1 cellular context compared by ENCODE assay signal in the genomic region with DNA sequence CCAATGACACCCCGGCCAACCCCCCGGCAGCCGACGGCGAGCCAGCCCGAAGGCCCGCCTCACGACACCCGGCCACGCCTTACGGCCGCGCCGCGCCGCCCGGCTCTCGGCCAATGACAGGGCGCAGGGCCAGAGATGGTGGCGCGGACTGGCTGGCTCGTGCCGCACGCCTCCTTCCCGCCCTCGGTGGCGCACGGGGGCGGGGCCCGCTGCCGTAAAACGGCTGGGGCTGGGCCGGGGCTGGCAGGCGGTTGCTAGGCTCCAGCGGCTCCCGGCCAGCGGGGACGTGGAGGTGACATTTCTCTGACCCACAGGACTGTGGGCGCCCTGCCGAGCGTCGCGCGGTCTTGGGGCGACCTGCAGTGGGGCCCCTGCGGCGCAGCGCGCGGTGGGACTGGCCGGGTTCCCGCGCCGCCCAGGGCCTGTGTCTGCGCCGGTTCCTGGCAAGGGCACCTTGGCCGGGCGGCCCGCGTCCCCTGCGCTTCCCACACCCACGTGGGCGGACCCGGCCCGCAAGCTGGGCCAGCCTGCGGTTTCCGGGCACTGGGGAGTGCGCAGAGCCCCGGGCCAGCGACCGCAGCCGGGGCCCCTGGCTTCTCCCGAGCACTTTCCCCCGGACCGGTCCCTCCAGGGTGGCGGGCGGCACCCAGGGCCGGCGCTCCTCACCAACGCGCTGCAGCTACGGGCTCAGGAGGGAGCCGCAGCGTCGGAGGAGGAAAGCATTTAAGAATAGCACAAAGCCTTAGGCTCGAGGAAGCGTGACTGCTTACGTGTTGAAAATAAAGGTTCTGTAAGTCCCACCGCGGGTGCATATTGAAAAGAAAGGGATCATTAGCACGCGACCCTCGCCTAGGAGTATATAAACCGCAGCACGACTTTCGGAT.
A peak's percentile ranks its signal among the peaks of the same experiment; 100 is the strongest.
TF ChIP-seq lines count a peak whose summit lies in the region.

Gene MPC1, minus strand, starts transcription at position 8 of the 884 bp plus-strand sequence. CDS start 64 bp downstream, outside the sequence.

TF ChIP-seq in HepG2, 621 proteins besides CTCF, POLR2A, EP300 and RAD21 (continued from another document and continues in another):
- TF ChIP-seq ZBTB40 (IDR thresholded peaks at IDR 0.05): no peak
- TF ChIP-seq ZBTB40 (CRISPR knock-in tag; IDR thresholded peaks at IDR 0.05): peak; percentile 81
- TF ChIP-seq HMG20B (CRISPR knock-in tag; conservative IDR thresholded peaks at IDR 0.05): no peak
- TF ChIP-seq MXD3 (CRISPR knock-in tag; IDR thresholded peaks at IDR 0.05): peak; percentile 91; the same call in 1 of the 2 replicates
- no peak; the same call in 1 of the 2 replicates for TF ChIP-seq NRL (CRISPR knock-in tag; IDR thresholded peaks at IDR 0.05; ENCODE audit: borderline replicate concordance)
- no peak; the same call in 1 of the 2 replicates for TF ChIP-seq STAG1 (CRISPR knock-in tag; IDR thresholded peaks at IDR 0.05)
- TF ChIP-seq ZNF253 (CRISPR knock-in tag; IDR thresholded peaks at IDR 0.05; ENCODE audit: borderline replicate concordance): peak; percentile 73; the same call in 1 of the 2 replicates
- no peak for TF ChIP-seq ATF1 (CRISPR knock-in tag; IDR thresholded peaks at IDR 0.05)
- no peak for TF ChIP-seq PPARG (CRISPR knock-in tag; conservative IDR thresholded peaks at IDR 0.05)
- peak; percentile 77 for TF ChIP-seq ZNF761 (CRISPR knock-in tag; conservative IDR thresholded peaks at IDR 0.05)
- TF ChIP-seq ARID2 (CRISPR knock-in tag; IDR thresholded peaks at IDR 0.05; ENCODE audit: borderline replicate concordance): no peak; the same call in 1 of the 2 replicates
- peak; percentile 85 for TF ChIP-seq PHF21A (CRISPR knock-in tag; IDR thresholded peaks at IDR 0.05)
- peak; percentile 90; the same call in 1 of the 2 replicates for TF ChIP-seq ZNF598 (CRISPR knock-in tag; IDR thresholded peaks at IDR 0.05; ENCODE audit: borderline replicate concordance)
- TF ChIP-seq ZNF101 (CRISPR knock-in tag; IDR thresholded peaks at IDR 0.05; ENCODE audit: borderline replicate concordance, low read depth): no peak
- TF ChIP-seq ISX (CRISPR knock-in tag; conservative IDR thresholded peaks at IDR 0.05): peak; percentile 19; the same call in 1 of the 2 replicates
- no peak for TF ChIP-seq ZBTB42 (CRISPR knock-in tag; IDR thresholded peaks at IDR 0.05)
- TF ChIP-seq POLR2AphosphoS2 (IDR thresholded peaks at IDR 0.05; ENCODE audit: low read depth, low read length): peak; percentile 65; the same call in 1 of the 2 replicates
- TF ChIP-seq ZNF512B (CRISPR knock-in tag; IDR thresholded peaks at IDR 0.05; ENCODE audit: borderline replicate concordance): no peak
- TF ChIP-seq RORA (CRISPR knock-in tag; IDR thresholded peaks at IDR 0.05): no peak
- peak; percentile 95 for TF ChIP-seq MXI1 (IDR thresholded peaks at IDR 0.05; ENCODE audit: borderline replicate concordance, low read depth, low read length)
- TF ChIP-seq KAT7 (CRISPR knock-in tag; IDR thresholded peaks at IDR 0.05; ENCODE audit: borderline replicate concordance): peak; percentile 27; the same call in 1 of the 2 replicates
- TF ChIP-seq ZNF3 (CRISPR knock-in tag; IDR thresholded peaks at IDR 0.05): no peak
- TF ChIP-seq, protein P1, sequence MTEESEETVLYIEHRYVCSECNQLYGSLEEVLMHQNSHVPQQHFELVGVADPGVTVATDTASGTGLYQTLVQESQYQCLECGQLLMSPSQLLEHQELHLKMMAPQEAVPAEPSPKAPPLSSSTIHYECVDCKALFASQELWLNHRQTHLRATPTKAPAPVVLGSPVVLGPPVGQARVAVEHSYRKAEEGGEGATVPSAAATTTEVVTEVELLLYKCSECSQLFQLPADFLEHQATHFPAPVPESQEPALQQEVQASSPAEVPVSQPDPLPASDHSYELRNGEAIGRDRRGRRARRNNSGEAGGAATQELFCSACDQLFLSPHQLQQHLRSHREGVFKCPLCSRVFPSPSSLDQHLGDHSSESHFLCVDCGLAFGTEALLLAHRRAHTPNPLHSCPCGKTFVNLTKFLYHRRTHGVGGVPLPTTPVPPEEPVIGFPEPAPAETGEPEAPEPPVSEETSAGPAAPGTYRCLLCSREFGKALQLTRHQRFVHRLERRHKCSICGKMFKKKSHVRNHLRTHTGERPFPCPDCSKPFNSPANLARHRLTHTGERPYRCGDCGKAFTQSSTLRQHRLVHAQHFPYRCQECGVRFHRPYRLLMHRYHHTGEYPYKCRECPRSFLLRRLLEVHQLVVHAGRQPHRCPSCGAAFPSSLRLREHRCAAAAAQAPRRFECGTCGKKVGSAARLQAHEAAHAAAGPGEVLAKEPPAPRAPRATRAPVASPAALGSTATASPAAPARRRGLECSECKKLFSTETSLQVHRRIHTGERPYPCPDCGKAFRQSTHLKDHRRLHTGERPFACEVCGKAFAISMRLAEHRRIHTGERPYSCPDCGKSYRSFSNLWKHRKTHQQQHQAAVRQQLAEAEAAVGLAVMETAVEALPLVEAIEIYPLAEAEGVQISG (CRISPR knock-in tag; IDR thresholded peaks at IDR 0.05): peak; percentile 91
- 0 out of 2 replicates have a peak, but pooled peaks have one; percentile 19 for TF ChIP-seq ZNF367 (CRISPR knock-in tag; IDR thresholded peaks at IDR 0.05; ENCODE audit: borderline replicate concordance)
- TF ChIP-seq, protein P2, sequence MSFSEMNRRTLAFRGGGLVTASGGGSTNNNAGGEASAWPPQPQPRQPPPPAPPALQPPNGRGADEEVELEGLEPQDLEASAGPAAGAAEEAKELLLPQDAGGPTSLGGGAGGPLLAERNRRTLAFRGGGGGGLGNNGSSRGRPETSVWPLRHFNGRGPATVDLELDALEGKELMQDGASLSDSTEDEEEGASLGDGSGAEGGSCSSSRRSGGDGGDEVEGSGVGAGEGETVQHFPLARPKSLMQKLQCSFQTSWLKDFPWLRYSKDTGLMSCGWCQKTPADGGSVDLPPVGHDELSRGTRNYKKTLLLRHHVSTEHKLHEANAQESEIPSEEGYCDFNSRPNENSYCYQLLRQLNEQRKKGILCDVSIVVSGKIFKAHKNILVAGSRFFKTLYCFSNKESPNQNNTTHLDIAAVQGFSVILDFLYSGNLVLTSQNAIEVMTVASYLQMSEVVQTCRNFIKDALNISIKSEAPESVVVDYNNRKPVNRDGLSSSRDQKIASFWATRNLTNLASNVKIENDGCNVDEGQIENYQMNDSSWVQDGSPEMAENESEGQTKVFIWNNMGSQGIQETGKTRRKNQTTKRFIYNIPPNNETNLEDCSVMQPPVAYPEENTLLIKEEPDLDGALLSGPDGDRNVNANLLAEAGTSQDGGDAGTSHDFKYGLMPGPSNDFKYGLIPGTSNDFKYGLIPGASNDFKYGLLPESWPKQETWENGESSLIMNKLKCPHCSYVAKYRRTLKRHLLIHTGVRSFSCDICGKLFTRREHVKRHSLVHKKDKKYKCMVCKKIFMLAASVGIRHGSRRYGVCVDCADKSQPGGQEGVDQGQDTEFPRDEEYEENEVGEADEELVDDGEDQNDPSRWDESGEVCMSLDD (CRISPR knock-in tag; IDR thresholded peaks at IDR 0.05; ENCODE audit: borderline replicate concordance): peak; percentile 86; the same call in 1 of the 2 replicates
- TF ChIP-seq ATF4 (CRISPR knock-in tag; IDR thresholded peaks at IDR 0.05): peak in 1 of 2 experiments; percentile 66; a peak in 1 of 4 replicates
- TF ChIP-seq ZNF317 (CRISPR knock-in tag; IDR thresholded peaks at IDR 0.05): no peak
- TF ChIP-seq ZNF615 (CRISPR knock-in tag; IDR thresholded peaks at IDR 0.05; ENCODE audit: borderline replicate concordance): 0 out of 2 replicates have a peak, but pooled peaks have one; percentile 10
- TF ChIP-seq, protein P3, sequence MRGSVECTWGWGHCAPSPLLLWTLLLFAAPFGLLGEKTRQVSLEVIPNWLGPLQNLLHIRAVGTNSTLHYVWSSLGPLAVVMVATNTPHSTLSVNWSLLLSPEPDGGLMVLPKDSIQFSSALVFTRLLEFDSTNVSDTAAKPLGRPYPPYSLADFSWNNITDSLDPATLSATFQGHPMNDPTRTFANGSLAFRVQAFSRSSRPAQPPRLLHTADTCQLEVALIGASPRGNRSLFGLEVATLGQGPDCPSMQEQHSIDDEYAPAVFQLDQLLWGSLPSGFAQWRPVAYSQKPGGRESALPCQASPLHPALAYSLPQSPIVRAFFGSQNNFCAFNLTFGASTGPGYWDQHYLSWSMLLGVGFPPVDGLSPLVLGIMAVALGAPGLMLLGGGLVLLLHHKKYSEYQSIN (CRISPR knock-in tag; IDR thresholded peaks at IDR 0.05; ENCODE audit: borderline replicate concordance): no peak; the same call in 1 of the 2 replicates
